In the genomic region with DNA sequence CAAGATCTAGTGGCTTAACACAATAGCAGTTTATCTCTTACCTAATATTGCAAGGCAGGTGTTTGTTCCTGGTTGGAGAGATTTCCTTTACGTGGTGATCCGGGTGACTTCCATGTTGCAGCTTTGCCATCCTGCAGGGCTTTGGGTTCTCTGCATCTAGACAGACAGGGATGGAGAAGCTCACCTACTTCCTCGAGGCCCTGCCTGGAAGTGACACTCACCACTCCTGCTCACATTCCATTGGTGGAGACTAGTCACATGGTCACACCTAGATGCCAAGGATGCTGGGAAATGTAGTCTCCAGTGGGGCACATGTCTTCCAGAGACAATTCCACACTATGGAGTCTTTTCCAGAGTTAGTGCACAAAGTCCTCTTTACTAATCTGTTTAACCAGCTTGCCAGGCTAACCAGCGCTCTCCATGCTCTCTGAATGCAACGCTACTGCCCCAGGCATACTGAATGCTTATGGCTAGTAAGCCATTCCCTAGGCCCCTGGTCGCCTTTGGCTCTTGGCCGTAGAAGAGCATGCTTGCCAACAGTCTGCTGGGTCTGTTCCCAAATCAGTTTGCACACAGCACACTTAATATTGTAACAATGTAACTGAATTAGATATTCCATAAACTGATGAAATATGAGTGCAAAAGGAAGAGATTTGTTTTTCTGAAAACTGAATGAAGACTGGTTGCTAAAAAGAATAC, we compare ENCODE assay signal across 8 cellular contexts. TPM values are rescaled to one million over a fixed set of nuclear protein-coding genes. Genes with fewer than 3 reads are reported as not detected.
DNase-seq lines count a peak whose midpoint lies in the region; ATAC-seq and TF ChIP-seq lines count a peak whose summit lies in the region.

No MANE protein-coding gene starts in this region.

- peak; percentile 77 for ATAC-seq in activated naive CD8-positive, alpha-beta T cell treated with anti-CD3 and anti-CD28 coated beads, Interleukin-2, amount 10 ng/mL, durations not matched to agents 7 days and 5 days (ENCODE audit: low read depth)
- ATAC-seq in GM19463 (IDR thresholded peaks at IDR 0.05; ENCODE audit: unreplicated experiment) (no peak), GM21825 (IDR thresholded peaks at IDR 0.05; ENCODE audit: unreplicated experiment) (no peak)

- no peak overlapping the region; the same call in 1 of the 2 replicates for H3K9ac ChIP-seq in OCI-LY3 (ENCODE audit: low read length)

- no peaks in the 10 kb centered on the region for H4K20me1 ChIP-seq in OCI-LY3 (ENCODE audit: insufficient read depth, low read length)

- peaks cover 7% of the 10 kb centered on the region for H3K9me3 Mint-ChIP-seq in activated naive CD8-positive, alpha-beta T cell treated with anti-CD3 and anti-CD28 coated beads, Interleukin-2, amount 10 ng/mL, durations not matched to agents 7 days and 5 days

- H3K27ac ChIP-seq in OCI-LY3 (ENCODE audit: low read length): no peak overlapping the region
- no peak overlapping the region for H3K27ac ChIP-seq in cardiac muscle cell

- H3K27ac Mint-ChIP-seq in activated naive CD8-positive, alpha-beta T cell treated with anti-CD3 and anti-CD28 coated beads, Interleukin-2, amount 10 ng/mL, durations not matched to agents 7 days and 5 days: peak overlapping the region; percentile 65

- H3K4me3 Mint-ChIP-seq in activated naive CD8-positive, alpha-beta T cell treated with anti-CD3 and anti-CD28 coated beads, Interleukin-2, amount 10 ng/mL, durations not matched to agents 7 days and 5 days: peak overlapping the region; percentile 72

- H3K36me3 ChIP-seq in OCI-LY3 (replicated peaks; ENCODE audit: low read depth, low read length): no peaks in the 10 kb centered on the region
- no peaks in the 10 kb centered on the region for H3K36me3 ChIP-seq in cardiac muscle cell

- no peaks in the 10 kb centered on the region for H3K79me2 ChIP-seq in OCI-LY3 (ENCODE audit: low read length)

- peak overlapping the region; percentile 68 for H3K4me3 ChIP-seq in OCI-LY3 (ENCODE audit: low read length)
- no peak overlapping the region for H3K4me3 ChIP-seq in cardiac muscle cell

- peaks cover 17% of the 10 kb centered on the region for H3K4me1 Mint-ChIP-seq in activated naive CD8-positive, alpha-beta T cell treated with anti-CD3 and anti-CD28 coated beads, Interleukin-2, amount 10 ng/mL, durations not matched to agents 7 days and 5 days

- H3K9me3 ChIP-seq in OCI-LY3 (ENCODE audit: insufficient read depth, low read length): no peaks in the 10 kb centered on the region
- H3K9me3 ChIP-seq in cardiac muscle cell (ENCODE audit: low read depth): no peaks in the 10 kb centered on the region

- H3K4me1 ChIP-seq in OCI-LY3 (ENCODE audit: low read length) (peaks cover 4% of the 10 kb centered on the region; the same call in 1 of the 2 replicates), cardiac muscle cell (ENCODE audit: low read depth) (peaks cover 6% of the 10 kb centered on the region)

- H3K27me3 ChIP-seq in OCI-LY3 (ENCODE audit: low read depth, low read length): no peaks in the 10 kb centered on the region
- H3K27me3 ChIP-seq in cardiac muscle cell: no peaks in the 10 kb centered on the region

- peaks cover 14% of the 10 kb centered on the region for H3K36me3 Mint-ChIP-seq in activated naive CD8-positive, alpha-beta T cell treated with anti-CD3 and anti-CD28 coated beads, Interleukin-2, amount 10 ng/mL, durations not matched to agents 7 days and 5 days

- H3K4me2 ChIP-seq in OCI-LY3 (ENCODE audit: low read length): peak overlapping the region; percentile 58

- H3K27me3 Mint-ChIP-seq in activated naive CD8-positive, alpha-beta T cell treated with anti-CD3 and anti-CD28 coated beads, Interleukin-2, amount 10 ng/mL, durations not matched to agents 7 days and 5 days: peaks cover 12% of the 10 kb centered on the region

- H2AFZ ChIP-seq in OCI-LY3 (ENCODE audit: low read depth, low read length): peak overlapping the region; percentile 56; the same call in 1 of the 2 replicates

- peak; percentile 40 for DNase-seq in DMS114 treated with DMSO at 0.1 percent for 48 hours (lab: John Stamatoyannopoulos, UW; ENCODE audit: unreplicated experiment)
- peak; percentile 79 for DNase-seq in HS-27A (ENCODE audit: low read depth)
- DNase-seq in activated naive CD8-positive, alpha-beta T cell treated with anti-CD3 and anti-CD28 coated beads, Interleukin-2, amount 10 ng/mL, durations not matched to agents 7 days and 5 days: no peak
- DNase-seq in cardiac muscle cell (ENCODE audit: low read depth in 1 of 2, low spot score in 1 of 2): peak; percentile 79 to 85
- peak; percentile 75 for DNase-seq in renal cortical epithelial cell (ENCODE audit: low read depth)

- TF ChIP-seq CTCF in OCI-LY3 (IDR thresholded peaks at IDR 0.05; ENCODE audit: low read depth, low read length) (no peak), cardiac muscle cell (IDR thresholded peaks at IDR 0.05; ENCODE audit: low read depth, low read length) (no peak)

- POLR2A ChIA-PET in activated naive CD8-positive, alpha-beta T cell treated with anti-CD3 and anti-CD28 coated beads, Interleukin-2, amount 10 ng/mL, durations not matched to agents 7 days and 5 days (lab: Charles Lee): no interaction called here

RNA-seq across cellular contexts. Expression of gene KCNK15, which starts 6.7 kb away (rescaled TPM):
- total RNA-seq in activated naive CD8-positive, alpha-beta T cell treated with anti-CD3 and anti-CD28 coated beads, Interleukin-2, amount 10 ng/mL, durations not matched to agents 7 days and 5 days: not detected
- total RNA-seq in cardiac muscle cell (0.07 TPM in 1 of 2 replicates, not detected in the other), renal cortical epithelial cell (2.1 and 4.6 TPM in 2 replicates)
- 0.32 TPM in 1 of 2 replicates, not detected in the other for polyA plus RNA-seq in cardiac muscle cell

RNA-seq across cellular contexts. Expression of gene CCN5, which starts 23.8 kb away (rescaled TPM):
- not detected for total RNA-seq in activated naive CD8-positive, alpha-beta T cell treated with anti-CD3 and anti-CD28 coated beads, Interleukin-2, amount 10 ng/mL, durations not matched to agents 7 days and 5 days
- total RNA-seq in cardiac muscle cell (not detected in 2 replicates), renal cortical epithelial cell (0.10 TPM in 1 of 2 replicates, not detected in the other)
- 0.20 TPM in 1 of 2 replicates, not detected in the other for polyA plus RNA-seq in cardiac muscle cell
